In the genomic region with DNA sequence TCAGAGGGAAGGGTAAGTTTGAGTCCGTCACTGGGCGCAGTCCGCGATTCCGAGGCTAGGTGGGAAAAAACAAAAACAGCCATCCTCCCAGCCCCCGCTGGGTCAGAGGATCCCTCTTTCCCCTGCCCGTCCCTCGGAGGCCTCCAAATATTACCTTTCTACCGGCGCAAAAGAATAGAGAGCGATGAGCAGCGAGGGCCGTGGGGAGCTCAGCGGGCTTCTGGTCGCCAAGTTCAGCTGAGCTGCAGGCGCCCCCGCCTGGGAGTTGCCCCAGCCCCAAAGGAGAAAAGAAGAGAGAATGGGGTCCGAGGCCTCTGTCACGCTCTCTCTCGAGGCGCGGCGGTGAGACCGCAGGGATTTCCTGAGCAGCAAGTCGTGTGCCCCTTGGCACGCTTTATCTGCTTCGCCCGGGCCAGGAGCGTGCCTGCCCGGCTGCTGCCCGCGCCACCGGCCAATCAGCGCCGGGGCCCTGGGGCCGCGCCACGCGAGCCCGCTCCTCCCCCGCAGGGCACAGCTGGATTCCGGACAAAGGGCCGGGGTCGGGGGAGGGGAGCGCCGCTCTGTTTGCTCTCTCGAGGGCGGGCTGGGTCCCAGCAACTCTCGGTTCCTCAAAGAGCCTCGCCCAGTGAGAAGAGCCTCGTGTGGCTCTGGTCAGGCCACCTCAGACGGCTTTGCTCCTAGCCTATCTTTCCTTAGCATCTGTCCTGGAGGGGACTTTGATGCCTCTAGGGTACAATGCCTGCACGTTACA, we compare ENCODE assay signal across 9 cellular contexts. TPM values are rescaled to one million over a fixed set of nuclear protein-coding genes. Genes with fewer than 3 reads are reported as not detected.
DNase-seq lines count a peak whose midpoint lies in the region; ATAC-seq, FAIRE-seq and TF ChIP-seq lines count a peak whose summit lies in the region.
"Had no signal": no experiment of that assay in that cellular context is flagged by ENCODE, and none has a peak within 500 bp of the region (broad histone marks: within the 10 kb centered on the region; RNA-seq: fewer than 3 reads in every experiment).

A gene with protein sequence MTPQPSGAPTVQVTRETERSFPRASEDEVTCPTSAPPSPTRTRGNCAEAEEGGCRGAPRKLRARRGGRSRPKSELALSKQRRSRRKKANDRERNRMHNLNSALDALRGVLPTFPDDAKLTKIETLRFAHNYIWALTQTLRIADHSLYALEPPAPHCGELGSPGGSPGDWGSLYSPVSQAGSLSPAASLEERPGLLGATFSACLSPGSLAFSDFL (minus strand): TSS at position 367 of the 751 bp plus-strand sequence. CDS start 379 bp downstream, outside the sequence.

- TF ChIP-seq POLR2A in GM12891 (IDR thresholded peaks at IDR 0.05; ENCODE audit: low read depth, low read length) = no peak

- H3K4me3 Mint-ChIP-seq in activated naive CD4-positive, alpha-beta T cell treated with anti-CD3 and anti-CD28 coated beads, Interleukin-2, amount 50 U/mL, for 24 hours = peak within 1 kb of the TSS; percentile 83
- peak within 1 kb of the TSS; percentile 53 to 91 (median 74) for H3K4me3 Mint-ChIP-seq in naive B cell

- no peaks in the 10 kb centered on the region for H3K9me3 Mint-ChIP-seq in activated naive CD4-positive, alpha-beta T cell treated with anti-CD3 and anti-CD28 coated beads, Interleukin-2, amount 50 U/mL, for 24 hours
- peaks cover 0 to 7% (median 0%) of the 10 kb centered on the region in 7 donors for H3K9me3 Mint-ChIP-seq in naive B cell

- no peak within 1 kb of the TSS for H3K27ac Mint-ChIP-seq in activated naive CD4-positive, alpha-beta T cell treated with anti-CD3 and anti-CD28 coated beads, Interleukin-2, amount 50 U/mL, for 24 hours
- H3K27ac Mint-ChIP-seq in naive B cell = no peak within 1 kb of the TSS

- H3K27me3 Mint-ChIP-seq in activated naive CD4-positive, alpha-beta T cell treated with anti-CD3 and anti-CD28 coated beads, Interleukin-2, amount 50 U/mL, for 24 hours = peaks cover 60% of the 10 kb centered on the region
- peaks cover 52 to 89% (median 77%) of the 10 kb centered on the region in 3 donors for H3K27me3 Mint-ChIP-seq in naive B cell

- ATAC-seq in HG02763 (IDR thresholded peaks at IDR 0.05; ENCODE audit: unreplicated experiment) = peak; percentile 53
- ATAC-seq in naive B cell (ENCODE audit: low read depth in 2 of 2) = peak; percentile 48 to 58

- DNase-seq in GM12891 (ENCODE audit: insufficient read length, low spot score) (peak; percentile 52), naive B cell (peak; percentile 5), NCI-H510A (lab: John Stamatoyannopoulos, UW) (no peak), Ammon's horn (ENCODE audit: low spot score) (no peak), KG1 (lab: John Stamatoyannopoulos, UW) (no peak)
- no peak for DNase-seq in activated CD8-positive, alpha-beta memory T cell treated with anti-CD3 and anti-CD28 coated beads for 24 hours

- FAIRE-seq in GM12891 (lab: Jason Lieb, UNC) = no peak

- no peaks in the 10 kb centered on the region for H3K36me3 Mint-ChIP-seq in activated naive CD4-positive, alpha-beta T cell treated with anti-CD3 and anti-CD28 coated beads, Interleukin-2, amount 50 U/mL, for 24 hours
- H3K36me3 Mint-ChIP-seq in naive B cell = peaks cover 0 to 10% of the 10 kb centered on the region in 2 donors

- peaks cover 27% of the 10 kb centered on the region for H3K4me1 Mint-ChIP-seq in activated naive CD4-positive, alpha-beta T cell treated with anti-CD3 and anti-CD28 coated beads, Interleukin-2, amount 50 U/mL, for 24 hours
- H3K4me1 Mint-ChIP-seq in naive B cell = peaks cover 20 to 32% (median 31%) of the 10 kb centered on the region in 3 donors

TF ChIP-seq in GM12891, 5 proteins besides CTCF, POLR2A, EP300 and RAD21:
- TF ChIP-seq PAX5 (IDR thresholded peaks at IDR 0.05; ENCODE audit: insufficient read depth, low read length, severe bottlenecking) = no peak
- peak; percentile 59 for TF ChIP-seq SPI1 (IDR thresholded peaks at IDR 0.05; ENCODE audit: low read depth, low read length)

RNA-seq across cellular contexts. Expression of the gene that starts here (rescaled TPM):
- not detected for polyA plus RNA-seq in GM12891 (2012; ENCODE audit: low read depth, missing spikeins)
- polyA plus RNA-seq in naive B cell (ENCODE audit: low read depth in 6 of 6) = not detected
- polyA plus RNA-seq: cardiac muscle cell had no signal

Comparison
In these comparisons a context has a peak if more than half of its experiments do, and no peak if none do; other contexts are left out.
1. Peak in DNase-seq and ATAC-seq in naive B cell; RNA of the gene not detected or under 1 TPM.